Comparison of ENCODE assay signal across 23 cellular contexts in genomic region chr18:36579311-36579710, GRCh38.
A peak's percentile ranks its signal among the peaks of the same experiment; 100 is the strongest.
DNase-seq lines count a peak whose midpoint lies in the region; ATAC-seq and TF ChIP-seq lines count a peak whose summit lies in the region.
"Had no signal": no experiment of that assay in that cellular context is flagged by ENCODE, and none has a peak within 500 bp of the region (broad histone marks: within the 10 kb centered on the region; RNA-seq: fewer than 3 reads in every experiment).

No MANE protein-coding gene starts in this region.

- TF ChIP-seq CTCF in left ventricle myocardium inferior (IDR thresholded peaks at IDR 0.05; ENCODE audit: borderline replicate concordance) (no peak), brain microvascular endothelial cell (IDR thresholded peaks at IDR 0.05; ENCODE audit: low read depth, low read length, missing control alignments) (no peak), nephron (IDR thresholded peaks at IDR 0.05; ENCODE audit: unreplicated experiment in 3 of 3) (no peak), transverse colon (IDR thresholded peaks at IDR 0.05) (no peak)

- no peak overlapping the region for H2BK5ac ChIP-seq in mesendoderm (ENCODE audit: low read length)

- peaks cover 6% of the 10 kb centered on the region for H3K9me3 Mint-ChIP-seq in nephron
- H3K9me3 Mint-ChIP-seq: activated T-cell treated with anti-CD3 and anti-CD28 coated beads, Interleukin-2, amount 50 U/mL, for 4 hours had no signal

- no peaks in the 10 kb centered on the region for H3K27me3 Mint-ChIP-seq in nephron (ENCODE audit: low read depth)

- H3K4me1 ChIP-seq in left ventricle myocardium inferior, result peaks cover 38% of the 10 kb centered on the region
- H3K4me1 ChIP-seq in transverse colon, result peaks cover 2 to 29% (median 10%) of the 10 kb centered on the region in 4 donors
- peaks cover 3% of the 10 kb centered on the region for H3K4me1 ChIP-seq in mesendoderm (ENCODE audit: control insufficient read depth, low read depth, low read length)
- H3K4me1 ChIP-seq: A549, BE2C, vagina had no signal

- H4K8ac ChIP-seq in mesendoderm (ENCODE audit: low read depth, low read length), result no peak overlapping the region

- no peaks in the 10 kb centered on the region for H3K79me1 ChIP-seq in mesendoderm (ENCODE audit: low read length)

- H3K27me3 ChIP-seq in left ventricle myocardium inferior (ENCODE audit: low read depth) (no peaks in the 10 kb centered on the region), brain microvascular endothelial cell (replicated peaks) (no peaks in the 10 kb centered on the region), transverse colon (no peaks in the 10 kb centered on the region), mesendoderm (ENCODE audit: insufficient read depth, low read length, poor library complexity) (no peaks in the 10 kb centered on the region)
- H3K27me3 ChIP-seq: BE2C, heart right ventricle, vagina had no signal

- no peak for DNase-seq in left ventricle myocardium inferior
- no peak for DNase-seq in Right ventricle myocardium superior
- DNase-seq in brain microvascular endothelial cell, result no peak
- no peak for DNase-seq in transverse colon
- DNase-seq in mesendoderm, result no peak
- DNase-seq in nucleus accumbens (lab: John Stamatoyannopoulos, UW), result no peak
- DNase-seq: activated T-cell treated with anti-CD3 and anti-CD28 coated beads, Interleukin-2, amount 50 U/mL, for 4 hours; BE2C; caudate nucleus; DMS53; heart right ventricle; KBM-7; naive thymus-derived CD4-positive, alpha-beta T cell; NCI-H187; NCI-H526; posterior cingulate gyrus; T-helper 2 cell had no signal

- H3K4me3 ChIP-seq in left ventricle myocardium inferior (no peak overlapping the region), brain microvascular endothelial cell (ENCODE audit: low read depth, low read length) (no peak overlapping the region), transverse colon (no peak overlapping the region), mesendoderm (ENCODE audit: low read length) (no peak overlapping the region)
- H3K4me3 ChIP-seq: A549, GM23338, heart right ventricle, vagina had no signal

- H2AK5ac ChIP-seq in mesendoderm (ENCODE audit: low read length), result no peak overlapping the region

- H3K36me3 ChIP-seq in left ventricle myocardium inferior (no peaks in the 10 kb centered on the region), brain microvascular endothelial cell (replicated peaks) (no peaks in the 10 kb centered on the region), transverse colon (no peaks in the 10 kb centered on the region), mesendoderm (ENCODE audit: control insufficient read depth, insufficient read depth, low read length) (no peaks in the 10 kb centered on the region)
- H3K36me3 ChIP-seq: BE2C, vagina had no signal

- H3K4me3 Mint-ChIP-seq in nephron, result no peak overlapping the region
- H3K4me3 Mint-ChIP-seq: activated T-cell treated with anti-CD3 and anti-CD28 coated beads, Interleukin-2, amount 50 U/mL, for 4 hours; GM23338; mesothelial cell of epicardium; naive thymus-derived CD4-positive, alpha-beta T cell had no signal

- H4K5ac ChIP-seq in mesendoderm (ENCODE audit: low read length), result no peak overlapping the region

- H3K56ac ChIP-seq in mesendoderm (ENCODE audit: low read length), result no peak overlapping the region

- 38% methylated on average over 1 of the region's 1 CpG; no CpG with 5 or more reads in 1 of the 2 donors for WGBS in transverse colon (ENCODE audit: low coverage in 1 of 2), 2 donors
- no CpG with 5 or more reads among the region's 1 CpG for WGBS in mesendoderm (ENCODE audit: extremely low coverage, insufficient coverage, low lambda C conversion rate)

- H2BK120ac ChIP-seq in mesendoderm (ENCODE audit: low read depth, low read length), result no peak overlapping the region

- TF ChIP-seq POLR2A in transverse colon (IDR thresholded peaks at IDR 0.05), result no peak

- H3K9me3 ChIP-seq in left ventricle myocardium inferior (replicated peaks) (no peaks in the 10 kb centered on the region), transverse colon (no peaks in the 10 kb centered on the region)
- H3K9me3 ChIP-seq: A549, BE2C, heart right ventricle, vagina had no signal

- no peaks in the 10 kb centered on the region for H3K79me2 ChIP-seq in mesendoderm (ENCODE audit: control insufficient read depth, insufficient read depth, low read length)

- peak overlapping the region; percentile 79 to 97 (median 83) for H3K27ac Mint-ChIP-seq in nephron
- H3K27ac Mint-ChIP-seq: GM23338; mesothelial cell of epicardium; naive thymus-derived CD4-positive, alpha-beta T cell had no signal

- H3K27ac ChIP-seq in left ventricle myocardium inferior (replicated peaks) (peak overlapping the region; percentile 80), brain microvascular endothelial cell (peak overlapping the region; percentile 7), transverse colon (peak overlapping the region; percentile 31 to 66 (median 51)), mesendoderm (ENCODE audit: low read depth, low read length) (no peak overlapping the region)
- H3K27ac ChIP-seq: A549 had no signal

- intact Hi-C loops in left ventricle myocardium inferior (cut with micrococcal nuclease) (no loop called here), Right ventricle myocardium superior (cut with DNase I) (no loop called here), transverse colon (cut with DNase I; ENCODE audit: low total_unique reads) (no loop called here)

- peaks cover 32% of the 10 kb centered on the region for H3K4me1 Mint-ChIP-seq in nephron

- no peak overlapping the region for H3K23ac ChIP-seq in mesendoderm (ENCODE audit: low read length)

- in situ Hi-C loops in brain microvascular endothelial cell (cut with HindIII; ENCODE audit: low pct_ligation_motif_present, low sequenced_read_pairs), result no loop called here
- in situ Hi-C loops in transverse colon (cut with MboI; ENCODE audit: low pct_ligation_motif_present in 1 of 4, low pct_unique_long_range_greater_than_20kb in 1 of 4, low sequenced_read_pairs in 3 of 4), result no loop called here

- H3K36me3 Mint-ChIP-seq in nephron (ENCODE audit: low read depth), result peaks cover 20% of the 10 kb centered on the region
- H3K36me3 Mint-ChIP-seq: naive thymus-derived CD4-positive, alpha-beta T cell had no signal

- TF ChIP-seq EP300 in transverse colon (IDR thresholded peaks at IDR 0.05; ENCODE audit: low read depth), result no peak

- H3K4ac ChIP-seq in mesendoderm (ENCODE audit: low read depth, low read length), result no peak overlapping the region

- H3K9ac ChIP-seq in mesendoderm (ENCODE audit: low read length), result no peak overlapping the region

- no peak overlapping the region for H3K18ac ChIP-seq in mesendoderm (ENCODE audit: low read length)

- no peak overlapping the region for H3K4me2 ChIP-seq in mesendoderm (ENCODE audit: low read length)
- H3K4me2 ChIP-seq: A549, GM23338 had no signal

- ATAC-seq in Right ventricle myocardium superior (ENCODE audit: poor library complexity) (no peak), GM21528 (IDR thresholded peaks at IDR 0.05; ENCODE audit: low FRiP score, unreplicated experiment) (no peak)
- ATAC-seq: A549; activated T-cell treated with anti-CD3 and anti-CD28 coated beads, Interleukin-2, amount 50 U/mL, for 4 hours; GM23338 had no signal

- H2BK15ac ChIP-seq in mesendoderm (replicated peaks; ENCODE audit: low read depth), result no peak overlapping the region
